ENCODE assay signal across 21 cellular contexts in the genomic region with DNA sequence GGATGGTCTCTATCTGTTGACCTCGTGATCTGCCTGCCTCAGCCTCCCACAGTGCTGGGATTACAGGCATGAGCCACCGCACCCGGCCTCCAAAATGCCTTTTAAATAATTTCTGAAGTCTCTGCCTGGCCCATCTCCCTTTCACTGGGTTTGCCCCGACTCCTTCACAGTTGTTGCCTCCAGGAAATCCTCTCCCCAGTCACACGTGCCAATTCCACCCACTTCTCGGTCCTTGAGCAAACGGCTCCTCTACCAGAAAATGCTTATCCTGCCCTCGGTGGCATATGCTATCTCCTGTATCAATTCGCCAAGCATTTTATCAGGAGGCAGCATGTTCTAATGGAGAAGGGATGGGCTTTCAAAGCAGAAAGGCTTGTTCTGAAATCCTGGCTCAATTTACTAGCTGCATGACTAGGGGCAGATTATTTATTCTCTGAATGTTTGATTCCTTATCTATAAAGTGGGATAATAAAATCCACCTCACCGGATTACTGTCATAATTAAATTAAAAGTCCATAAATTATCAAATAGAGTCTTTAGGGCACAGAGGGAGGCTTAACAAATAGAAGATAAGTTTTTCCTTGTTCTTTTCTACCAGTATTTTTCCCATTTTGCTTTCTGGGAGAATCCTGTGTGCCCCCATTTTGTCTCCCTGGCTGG.
DNase-seq lines count a peak whose midpoint lies in the region; TF ChIP-seq lines count a peak whose summit lies in the region.
"Had no signal": no experiment of that assay in that cellular context is flagged by ENCODE, and none has a peak within 500 bp of the region (broad histone marks: within the 10 kb centered on the region; RNA-seq: fewer than 3 reads in every experiment).

No MANE protein-coding gene starts in this region.

- H3K9me3 ChIP-seq in HEK293 (ENCODE audit: control insufficient read depth, insufficient read depth, low read depth, low read length): no peaks in the 10 kb centered on the region
- no peaks in the 10 kb centered on the region for H3K9me3 ChIP-seq in SJSA1 (replicated peaks)
- no peaks in the 10 kb centered on the region for H3K9me3 ChIP-seq in skeletal muscle satellite cell (replicated peaks; ENCODE audit: low read length)
- H3K9me3 ChIP-seq: testis had no signal

- H3K27ac ChIP-seq in HEK293 (ENCODE audit: extremely low read depth, low read depth, low read length) (no peak overlapping the region), SJSA1 (0 out of 2 replicates have a peak overlapping the region, but pooled peaks have one; percentile 4)
- H3K27ac ChIP-seq: KMS-11, testis had no signal

- H3K4me1 Mint-ChIP-seq in chondrocyte (ENCODE audit: low read depth): peaks cover 15% of the 10 kb centered on the region
- H3K4me1 Mint-ChIP-seq in activated T-helper 2 cell treated with anti-CD3 and anti-CD28 coated beads, Interferon-gamma antibody, Interleukin-2, Interleukin-4, amounts not matched to agents 10 μg/mL and 5 μg/mL and 100 μg/mL, durations not matched to agents 14 hours and 24 hours and 36 hours (ENCODE audit: low read depth): no peaks in the 10 kb centered on the region
- H3K4me1 Mint-ChIP-seq: central memory CD8-positive, alpha-beta T cell had no signal

- no peak for DNase-seq in SJSA1 (ENCODE audit: low read depth in 1 of 2, low spot score in 2 of 2)
- no peak for DNase-seq in chondrocyte (ENCODE audit: low spot score)
- no peak for DNase-seq in epidermal melanocyte (ENCODE audit: insufficient read length, low spot score)
- no peak for DNase-seq in activated T-helper 2 cell treated with anti-CD3 and anti-CD28 coated beads, Interferon-gamma antibody, Interleukin-2, Interleukin-4, amounts not matched to agents 10 μg/mL and 5 μg/mL and 100 μg/mL, durations not matched to agents 14 hours and 24 hours and 36 hours (ENCODE audit: low spot score)
- DNase-seq in hepatic stellate cell (ENCODE audit: low spot score): no peak
- DNase-seq: activated CD4-positive, CD25-positive, alpha-beta regulatory T cell; activated CD8-positive, alpha-beta T cell treated with anti-CD3 and anti-CD28 coated beads, Interleukin-2, amount 10 ng/mL, durations not matched to agents 7 days and 5 days; activated naive CD4-positive, alpha-beta T cell; DND-41; NCI-H187; NCI-H774; OCI-M1; SHP77 treated with DMSO at 0.1 percent for 48 hours; stimulated activated CD4-positive, alpha-beta T cell treated with anti-CD3 and anti-CD28 coated beads, Interleukin-2, amount 100 ng/mL, for 48 hours; stimulated activated naive B cell treated with anti-CD40 and anti-IgM and Interleukin-4, amounts not matched to agents 10 μg/mL and 1 μg/mL and 100 μg/mL, for 72 hours; testis had no signal

- no peaks in the 10 kb centered on the region for H3K36me3 Mint-ChIP-seq in chondrocyte (ENCODE audit: low read depth)
- no peaks in the 10 kb centered on the region for H3K36me3 Mint-ChIP-seq in activated T-helper 2 cell treated with anti-CD3 and anti-CD28 coated beads, Interferon-gamma antibody, Interleukin-2, Interleukin-4, amounts not matched to agents 10 μg/mL and 5 μg/mL and 100 μg/mL, durations not matched to agents 14 hours and 24 hours and 36 hours (ENCODE audit: low read depth)
- H3K36me3 Mint-ChIP-seq: stimulated activated naive B cell treated with anti-CD40 and anti-IgM and Interleukin-4, amounts not matched to agents 10 μg/mL and 1 μg/mL and 100 μg/mL, for 72 hours had no signal

- H3K4me2 ChIP-seq in skeletal muscle satellite cell (ENCODE audit: low read length): peak overlapping the region; percentile 75
- H3K4me2 ChIP-seq: KMS-11 had no signal

- POLR2A ChIA-PET in HEK293 (lab: Yijun Ruan, JAX): interaction anchor here (0.7 kb wide), 1 partner anchor 789 kb away, joined by 3 read pairs; no protein-coding TSS in a partner anchor

- H3K4me3 Mint-ChIP-seq in chondrocyte (ENCODE audit: unreplicated experiment): no peak overlapping the region
- no peak overlapping the region for H3K4me3 Mint-ChIP-seq in activated T-helper 2 cell treated with anti-CD3 and anti-CD28 coated beads, Interferon-gamma antibody, Interleukin-2, Interleukin-4, amounts not matched to agents 10 μg/mL and 5 μg/mL and 100 μg/mL, durations not matched to agents 14 hours and 24 hours and 36 hours (ENCODE audit: low read depth)
- H3K4me3 Mint-ChIP-seq: activated CD8-positive, alpha-beta T cell treated with anti-CD3 and anti-CD28 coated beads, Interleukin-2, amount 10 ng/mL, durations not matched to agents 7 days and 5 days; central memory CD8-positive, alpha-beta T cell; stimulated activated naive B cell treated with anti-CD40 and anti-IgM and Interleukin-4, amounts not matched to agents 10 μg/mL and 1 μg/mL and 100 μg/mL, for 72 hours had no signal

- no peak overlapping the region for H3K4me3 ChIP-seq in HEK293 (ENCODE audit: low read depth, low read length)
- no peak overlapping the region for H3K4me3 ChIP-seq in SJSA1
- H3K4me3 ChIP-seq in skeletal muscle satellite cell (ENCODE audit: low read length): peak overlapping the region; percentile 32
- H3K4me3 ChIP-seq: lung, testis had no signal

- H3K9ac ChIP-seq in skeletal muscle satellite cell (ENCODE audit: low read depth, low read length): peak overlapping the region; percentile 73
- H3K9ac ChIP-seq: KMS-11 had no signal

- intact Hi-C loops in activated T-helper 2 cell treated with anti-CD3 and anti-CD28 coated beads, Interferon-gamma antibody, Interleukin-2, Interleukin-4, amounts not matched to agents 10 μg/mL and 5 μg/mL and 100 μg/mL, durations not matched to agents 14 hours and 24 hours and 36 hours (cut with micrococcal nuclease): no loop called here

- no peaks in the 10 kb centered on the region for H3K27me3 ChIP-seq in SJSA1 (replicated peaks)
- H3K27me3 ChIP-seq in skeletal muscle satellite cell (ENCODE audit: control insufficient read depth, insufficient read depth, low read length): no peaks in the 10 kb centered on the region
- H3K27me3 ChIP-seq: testis had no signal

- H3K4me1 ChIP-seq in HEK293 (ENCODE audit: control insufficient read depth, insufficient read depth, low read length) (peaks cover 15% of the 10 kb centered on the region), SJSA1 (replicated peaks) (peaks cover 8% of the 10 kb centered on the region; the same call in 1 of the 2 replicates), skeletal muscle satellite cell (ENCODE audit: control insufficient read depth, insufficient read depth, low read length) (peaks cover 18% of the 10 kb centered on the region)
- H3K4me1 ChIP-seq: testis had no signal

- H3K27ac Mint-ChIP-seq in chondrocyte (ENCODE audit: unreplicated experiment): peak overlapping the region; percentile 78
- H3K27ac Mint-ChIP-seq in activated T-helper 2 cell treated with anti-CD3 and anti-CD28 coated beads, Interferon-gamma antibody, Interleukin-2, Interleukin-4, amounts not matched to agents 10 μg/mL and 5 μg/mL and 100 μg/mL, durations not matched to agents 14 hours and 24 hours and 36 hours: no peak overlapping the region
- H3K27ac Mint-ChIP-seq: activated CD8-positive, alpha-beta T cell treated with anti-CD3 and anti-CD28 coated beads, Interleukin-2, amount 10 ng/mL, durations not matched to agents 7 days and 5 days; stimulated activated naive B cell treated with anti-CD40 and anti-IgM and Interleukin-4, amounts not matched to agents 10 μg/mL and 1 μg/mL and 100 μg/mL, for 72 hours had no signal

- no peaks in the 10 kb centered on the region for H3K9me3 Mint-ChIP-seq in chondrocyte (ENCODE audit: low read depth)
- no peaks in the 10 kb centered on the region for H3K9me3 Mint-ChIP-seq in activated T-helper 2 cell treated with anti-CD3 and anti-CD28 coated beads, Interferon-gamma antibody, Interleukin-2, Interleukin-4, amounts not matched to agents 10 μg/mL and 5 μg/mL and 100 μg/mL, durations not matched to agents 14 hours and 24 hours and 36 hours
- H3K9me3 Mint-ChIP-seq: central memory CD8-positive, alpha-beta T cell; stimulated activated naive B cell treated with anti-CD40 and anti-IgM and Interleukin-4, amounts not matched to agents 10 μg/mL and 1 μg/mL and 100 μg/mL, for 72 hours had no signal

- TF ChIP-seq CTCF in HEK293 (tag by site-specific recombination; IDR thresholded peaks at IDR 0.05): no peak
- TF ChIP-seq CTCF in chondrocyte (IDR thresholded peaks at IDR 0.05): no peak

- CTCF ChIA-PET in HEK293 (lab: Yijun Ruan, JAX): interaction anchor here (0.6 to 3.8 kb wide), 5 partner anchors 10 to 1398 kb away, joined by 3 to 27 read pairs (median 3); no protein-coding TSS in a partner anchor

- no peaks in the 10 kb centered on the region for H3K27me3 Mint-ChIP-seq in chondrocyte (ENCODE audit: low read depth)
- H3K27me3 Mint-ChIP-seq in activated T-helper 2 cell treated with anti-CD3 and anti-CD28 coated beads, Interferon-gamma antibody, Interleukin-2, Interleukin-4, amounts not matched to agents 10 μg/mL and 5 μg/mL and 100 μg/mL, durations not matched to agents 14 hours and 24 hours and 36 hours (ENCODE audit: low read depth): no peaks in the 10 kb centered on the region
- H3K27me3 Mint-ChIP-seq: central memory CD8-positive, alpha-beta T cell; stimulated activated naive B cell treated with anti-CD40 and anti-IgM and Interleukin-4, amounts not matched to agents 10 μg/mL and 1 μg/mL and 100 μg/mL, for 72 hours had no signal

- H3K36me3 ChIP-seq in HEK293 (ENCODE audit: control insufficient read depth in 2 of 2, insufficient read depth in 1 of 2, low read length in 2 of 2) (no peaks in the 10 kb centered on the region), SJSA1 (no peaks in the 10 kb centered on the region), skeletal muscle satellite cell (ENCODE audit: insufficient read depth, low read length) (no peaks in the 10 kb centered on the region)

TF ChIP-seq in HEK293, 187 proteins besides CTCF, POLR2A, EP300 and RAD21 (continues in another document):
- TF ChIP-seq ZNF398 (tag by site-specific recombination; IDR thresholded peaks at IDR 0.05): no peak
- no peak for TF ChIP-seq BCL11A (tag by site-specific recombination; IDR thresholded peaks at IDR 0.05; ENCODE audit: low read depth)
